In genomic region chr18:34870916-34871315, GRCh38 we compare ENCODE assay signal across 14 cellular contexts.
DNase-seq lines count a peak whose midpoint lies in the region; ATAC-seq lines count a peak whose summit lies in the region.
"Had no signal": no experiment of that assay in that cellular context is flagged by ENCODE, and none has a peak within 500 bp of the region (broad histone marks: within the 10 kb centered on the region; RNA-seq: fewer than 3 reads in every experiment).

No MANE protein-coding gene starts in this region.

- peaks cover 30% of the 10 kb centered on the region for H3K4me1 Mint-ChIP-seq in activated naive CD8-positive, alpha-beta T cell treated with anti-CD3 and anti-CD28 coated beads, Interleukin-2, amount 10 ng/mL, durations not matched to agents 7 days and 5 days
- peaks cover 26% of the 10 kb centered on the region for H3K4me1 Mint-ChIP-seq in activated naive CD8-positive, alpha-beta T cell treated with anti-CD3 and anti-CD28 coated beads for 36 hours
- peaks cover 16% of the 10 kb centered on the region for H3K4me1 Mint-ChIP-seq in activated T-helper 1 cell treated with anti-CD3 and anti-CD28 coated beads, Interleukin-12 subunit alpha, Interleukin-12 subunit beta, Interleukin-2, Interleukin-4 antibody, amounts not matched to agents 30 ng/mL and 10 ng/mL and 1 ng/mL, durations not matched to agents 14 hours and 24 hours and 36 hours (ENCODE audit: low read depth)

- ATAC-seq in activated naive CD8-positive, alpha-beta T cell treated with anti-CD3 and anti-CD28 coated beads, Interleukin-2, amount 10 ng/mL, durations not matched to agents 7 days and 5 days (ENCODE audit: low read depth): no peak
- ATAC-seq in HG02840 (IDR thresholded peaks at IDR 0.05; ENCODE audit: low FRiP score, unreplicated experiment): no peak

- intact Hi-C loops in activated T-helper 1 cell treated with anti-CD3 and anti-CD28 coated beads, Interleukin-12 subunit alpha, Interleukin-12 subunit beta, Interleukin-2, Interleukin-4 antibody, amounts not matched to agents 30 ng/mL and 10 ng/mL and 1 ng/mL, durations not matched to agents 14 hours and 24 hours and 36 hours (cut with micrococcal nuclease): no loop called here

- peak overlapping the region; percentile 56 for H3K27ac Mint-ChIP-seq in activated naive CD8-positive, alpha-beta T cell treated with anti-CD3 and anti-CD28 coated beads, Interleukin-2, amount 10 ng/mL, durations not matched to agents 7 days and 5 days
- H3K27ac Mint-ChIP-seq in activated naive CD8-positive, alpha-beta T cell treated with anti-CD3 and anti-CD28 coated beads for 36 hours: no peak overlapping the region
- H3K27ac Mint-ChIP-seq in activated T-helper 1 cell treated with anti-CD3 and anti-CD28 coated beads, Interleukin-12 subunit alpha, Interleukin-12 subunit beta, Interleukin-2, Interleukin-4 antibody, amounts not matched to agents 30 ng/mL and 10 ng/mL and 1 ng/mL, durations not matched to agents 14 hours and 24 hours and 36 hours: no peak overlapping the region

- H3K9me3 Mint-ChIP-seq in activated naive CD8-positive, alpha-beta T cell treated with anti-CD3 and anti-CD28 coated beads, Interleukin-2, amount 10 ng/mL, durations not matched to agents 7 days and 5 days: peaks cover 3% of the 10 kb centered on the region
- no peaks in the 10 kb centered on the region for H3K9me3 Mint-ChIP-seq in activated naive CD8-positive, alpha-beta T cell treated with anti-CD3 and anti-CD28 coated beads for 36 hours
- H3K9me3 Mint-ChIP-seq in activated T-helper 1 cell treated with anti-CD3 and anti-CD28 coated beads, Interleukin-12 subunit alpha, Interleukin-12 subunit beta, Interleukin-2, Interleukin-4 antibody, amounts not matched to agents 30 ng/mL and 10 ng/mL and 1 ng/mL, durations not matched to agents 14 hours and 24 hours and 36 hours: no peaks in the 10 kb centered on the region
- H3K9me3 Mint-ChIP-seq: CD8-positive, alpha-beta memory T cell had no signal

- DNase-seq in DMS 273 (lab: John Stamatoyannopoulos, UW; ENCODE audit: unreplicated experiment) (peak; percentile 43), DMS 273 treated with DMSO at 0.1 percent for 48 hours (lab: John Stamatoyannopoulos, UW) (no peak), kidney tubule cell (ENCODE audit: low spot score) (peak; percentile 51), dedifferentiated amniotic fluid mesenchymal stem cell (ENCODE audit: extremely low spot score) (no peak)
- no peak for DNase-seq in activated naive CD8-positive, alpha-beta T cell treated with anti-CD3 and anti-CD28 coated beads, Interleukin-2, amount 10 ng/mL, durations not matched to agents 7 days and 5 days
- DNase-seq in activated naive CD8-positive, alpha-beta T cell treated with anti-CD3 and anti-CD28 coated beads for 36 hours: no peak
- no peak for DNase-seq in activated T-helper 1 cell treated with anti-CD3 and anti-CD28 coated beads, Interleukin-12 subunit alpha, Interleukin-12 subunit beta, Interleukin-2, Interleukin-4 antibody, amounts not matched to agents 30 ng/mL and 10 ng/mL and 1 ng/mL, durations not matched to agents 14 hours and 24 hours and 36 hours (ENCODE audit: low spot score)
- DNase-seq: CD8-positive, alpha-beta memory T cell; H7; KBM-7; NCI-H2029; NCI-H446; SIG-M5 had no signal

- POLR2A ChIA-PET in activated naive CD8-positive, alpha-beta T cell treated with anti-CD3 and anti-CD28 coated beads, Interleukin-2, amount 10 ng/mL, durations not matched to agents 7 days and 5 days (lab: Charles Lee): no interaction called here

- H3K27me3 Mint-ChIP-seq in activated naive CD8-positive, alpha-beta T cell treated with anti-CD3 and anti-CD28 coated beads, Interleukin-2, amount 10 ng/mL, durations not matched to agents 7 days and 5 days: no peaks in the 10 kb centered on the region
- H3K27me3 Mint-ChIP-seq in activated naive CD8-positive, alpha-beta T cell treated with anti-CD3 and anti-CD28 coated beads for 36 hours: no peaks in the 10 kb centered on the region
- peaks cover 10% of the 10 kb centered on the region for H3K27me3 Mint-ChIP-seq in activated T-helper 1 cell treated with anti-CD3 and anti-CD28 coated beads, Interleukin-12 subunit alpha, Interleukin-12 subunit beta, Interleukin-2, Interleukin-4 antibody, amounts not matched to agents 30 ng/mL and 10 ng/mL and 1 ng/mL, durations not matched to agents 14 hours and 24 hours and 36 hours (ENCODE audit: insufficient read depth)
- H3K27me3 Mint-ChIP-seq: CD8-positive, alpha-beta memory T cell had no signal

- H3K36me3 Mint-ChIP-seq in activated naive CD8-positive, alpha-beta T cell treated with anti-CD3 and anti-CD28 coated beads, Interleukin-2, amount 10 ng/mL, durations not matched to agents 7 days and 5 days: peaks cover 6% of the 10 kb centered on the region
- H3K36me3 Mint-ChIP-seq in activated naive CD8-positive, alpha-beta T cell treated with anti-CD3 and anti-CD28 coated beads for 36 hours: peaks cover under 1% of the 10 kb centered on the region
- no peaks in the 10 kb centered on the region for H3K36me3 Mint-ChIP-seq in activated T-helper 1 cell treated with anti-CD3 and anti-CD28 coated beads, Interleukin-12 subunit alpha, Interleukin-12 subunit beta, Interleukin-2, Interleukin-4 antibody, amounts not matched to agents 30 ng/mL and 10 ng/mL and 1 ng/mL, durations not matched to agents 14 hours and 24 hours and 36 hours (ENCODE audit: low read depth)
- H3K36me3 Mint-ChIP-seq: CD8-positive, alpha-beta memory T cell had no signal

- no peak overlapping the region for H3K4me3 Mint-ChIP-seq in activated naive CD8-positive, alpha-beta T cell treated with anti-CD3 and anti-CD28 coated beads, Interleukin-2, amount 10 ng/mL, durations not matched to agents 7 days and 5 days
- no peak overlapping the region for H3K4me3 Mint-ChIP-seq in activated naive CD8-positive, alpha-beta T cell treated with anti-CD3 and anti-CD28 coated beads for 36 hours
- H3K4me3 Mint-ChIP-seq in activated T-helper 1 cell treated with anti-CD3 and anti-CD28 coated beads, Interleukin-12 subunit alpha, Interleukin-12 subunit beta, Interleukin-2, Interleukin-4 antibody, amounts not matched to agents 30 ng/mL and 10 ng/mL and 1 ng/mL, durations not matched to agents 14 hours and 24 hours and 36 hours: no peak overlapping the region
- H3K4me3 Mint-ChIP-seq: CD8-positive, alpha-beta memory T cell had no signal

Comparison
In these comparisons a context has a peak if more than half of its experiments do, and no peak if none do; other contexts are left out.
1. DNase-seq: peak in DMS 273 (single experiment) and kidney tubule cell (single experiment); none in DMS 273 treated with DMSO at 0.1 percent for 48 hours (single experiment), activated naive CD8-positive, alpha-beta T cell treated with anti-CD3 and anti-CD28 coated beads, Interleukin-2, amount 10 ng/mL, durations not matched to agents 7 days and 5 days (single experiment), activated naive CD8-positive, alpha-beta T cell treated with anti-CD3 and anti-CD28 coated beads for 36 hours (single experiment), activated T-helper 1 cell treated with anti-CD3 and anti-CD28 coated beads, Interleukin-12 subunit alpha, Interleukin-12 subunit beta, Interleukin-2, Interleukin-4 antibody, amounts not matched to agents 30 ng/mL and 10 ng/mL and 1 ng/mL, durations not matched to agents 14 hours and 24 hours and 36 hours (single experiment) and dedifferentiated amniotic fluid mesenchymal stem cell (single experiment).